Comparison of ENCODE assay signal across 24 cellular contexts in the genomic region with DNA sequence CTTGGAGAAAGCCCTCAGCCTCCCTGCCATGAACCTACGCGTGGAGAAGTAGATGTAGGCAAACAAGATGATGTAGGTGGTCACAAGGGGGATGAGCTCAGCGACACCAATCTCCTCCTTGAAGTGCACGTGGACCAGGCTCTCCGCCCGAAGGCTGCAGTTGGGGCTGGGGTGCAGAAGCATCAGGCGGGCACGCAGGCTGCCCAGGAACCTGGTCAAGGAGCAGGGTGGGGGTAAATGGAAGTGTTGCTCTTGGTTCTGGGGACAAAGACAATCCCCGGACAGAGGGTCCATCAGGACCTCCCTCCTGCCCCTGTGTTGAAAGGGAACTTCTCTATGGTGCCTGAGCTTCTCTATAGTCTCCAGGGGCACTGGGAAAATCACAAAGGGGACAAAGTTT.
"Had no signal": no experiment of that assay in that cellular context is flagged by ENCODE, and none has a peak within 500 bp of the region (broad histone marks: within the 10 kb centered on the region; RNA-seq: fewer than 3 reads in every experiment).

No MANE protein-coding gene starts in this region.

- H3K27ac ChIP-seq: gastroesophageal sphincter, heart right ventricle, lower lobe of right lung, right atrium auricular region, SK-N-MC, suprapubic skin had no signal

- DNase-seq: activated B cell treated with CpG ODN at 0.5 μM for 24 hours; activated CD4-positive, alpha-beta memory T cell treated with anti-CD3 and anti-CD28 coated beads, Interleukin-2, amount 10 ng/mL, durations not matched to agents 7 days and 5 days; activated CD4-positive, alpha-beta T cell treated with anti-CD3 and anti-CD28 coated beads for 48 hours; activated CD8-positive, alpha-beta memory T cell treated with anti-CD3 and anti-CD28 coated beads, Interleukin-2, amount 10 ng/mL, durations not matched to agents 7 days and 5 days; activated naive CD4-positive, alpha-beta T cell treated with anti-CD3 and anti-CD28 coated beads for 36 hours; activated naive CD8-positive, alpha-beta T cell treated with anti-CD3 and anti-CD28 coated beads, Interleukin-2, amount 50 U/mL, for 24 hours; anterior cingulate cortex; central memory CD4-positive, alpha-beta T cell; heart right ventricle; lower lobe of right lung; stimulated activated CD4-positive, alpha-beta T cell treated with anti-CD3 and anti-CD28 coated beads, Interleukin-15, amount 100 ng/mL, for 24 hours; stimulated activated CD4-positive, alpha-beta T cell treated with anti-CD3 and anti-CD28 coated beads, Interleukin-2, amount 100 ng/mL, for 48 hours; stimulated activated naive CD8-positive, alpha-beta T cell treated with anti-CD3 and anti-CD28 coated beads, Interleukin-15, amount 100 ng/mL, for 72 hours; T-cell; T-helper 9 cell; trophoblast cell had no signal

- H3K4me3 ChIP-seq: gastroesophageal sphincter, heart right ventricle, lower lobe of right lung, prostate gland, right atrium auricular region, SK-N-MC, skin epidermis, suprapubic skin had no signal

- H3K27ac Mint-ChIP-seq: activated B cell treated with CpG ODN at 0.5 μM for 24 hours; activated CD4-positive, alpha-beta memory T cell treated with anti-CD3 and anti-CD28 coated beads, Interleukin-2, amount 10 ng/mL, durations not matched to agents 7 days and 5 days; activated CD8-positive, alpha-beta memory T cell treated with anti-CD3 and anti-CD28 coated beads, Interleukin-2, amount 10 ng/mL, durations not matched to agents 7 days and 5 days; activated naive CD4-positive, alpha-beta T cell treated with anti-CD3 and anti-CD28 coated beads for 36 hours; activated naive CD8-positive, alpha-beta T cell treated with anti-CD3 and anti-CD28 coated beads, Interleukin-2, amount 50 U/mL, for 24 hours; activated T-helper 2 cell treated with anti-CD3 and anti-CD28 coated beads, Interferon-gamma antibody, Interleukin-2, Interleukin-4, amounts not matched to agents 10 μg/mL and 5 μg/mL and 100 μg/mL, durations not matched to agents 14 hours and 24 hours and 36 hours; brain; T-cell had no signal

- H3K4me3 Mint-ChIP-seq: activated B cell treated with CpG ODN at 0.5 μM for 24 hours; activated CD4-positive, alpha-beta memory T cell treated with anti-CD3 and anti-CD28 coated beads, Interleukin-2, amount 10 ng/mL, durations not matched to agents 7 days and 5 days; activated CD8-positive, alpha-beta memory T cell treated with anti-CD3 and anti-CD28 coated beads, Interleukin-2, amount 10 ng/mL, durations not matched to agents 7 days and 5 days; activated naive CD4-positive, alpha-beta T cell treated with anti-CD3 and anti-CD28 coated beads for 36 hours; activated naive CD8-positive, alpha-beta T cell treated with anti-CD3 and anti-CD28 coated beads, Interleukin-2, amount 50 U/mL, for 24 hours; brain; stimulated activated naive CD8-positive, alpha-beta T cell treated with anti-CD3 and anti-CD28 coated beads, Interleukin-15, amount 100 ng/mL, for 72 hours; T-cell had no signal

- H3K36me3 ChIP-seq: prostate gland had no signal

- H3K9me3 Mint-ChIP-seq: activated B cell treated with CpG ODN at 0.5 μM for 24 hours; activated CD4-positive, alpha-beta memory T cell treated with anti-CD3 and anti-CD28 coated beads, Interleukin-2, amount 10 ng/mL, durations not matched to agents 7 days and 5 days; activated naive CD4-positive, alpha-beta T cell treated with anti-CD3 and anti-CD28 coated beads for 36 hours; activated naive CD8-positive, alpha-beta T cell treated with anti-CD3 and anti-CD28 coated beads, Interleukin-2, amount 50 U/mL, for 24 hours; activated T-helper 2 cell treated with anti-CD3 and anti-CD28 coated beads, Interferon-gamma antibody, Interleukin-2, Interleukin-4, amounts not matched to agents 10 μg/mL and 5 μg/mL and 100 μg/mL, durations not matched to agents 14 hours and 24 hours and 36 hours; brain; stimulated activated naive CD8-positive, alpha-beta T cell treated with anti-CD3 and anti-CD28 coated beads, Interleukin-15, amount 100 ng/mL, for 72 hours; T-cell had no signal

- H3K27me3 ChIP-seq: gastroesophageal sphincter, heart right ventricle, right atrium auricular region, suprapubic skin had no signal

- ATAC-seq: activated CD8-positive, alpha-beta memory T cell treated with anti-CD3 and anti-CD28 coated beads, Interleukin-2, amount 10 ng/mL, durations not matched to agents 7 days and 5 days; activated naive CD8-positive, alpha-beta T cell treated with anti-CD3 and anti-CD28 coated beads, Interleukin-2, amount 50 U/mL, for 24 hours; gastroesophageal sphincter; heart right ventricle; lower lobe of right lung; stimulated activated naive CD8-positive, alpha-beta T cell treated with anti-CD3 and anti-CD28 coated beads, Interleukin-15, amount 100 ng/mL, for 72 hours; T-cell had no signal

- H3K27me3 Mint-ChIP-seq: activated B cell treated with CpG ODN at 0.5 μM for 24 hours; activated CD4-positive, alpha-beta memory T cell treated with anti-CD3 and anti-CD28 coated beads, Interleukin-2, amount 10 ng/mL, durations not matched to agents 7 days and 5 days; activated CD8-positive, alpha-beta memory T cell treated with anti-CD3 and anti-CD28 coated beads, Interleukin-2, amount 10 ng/mL, durations not matched to agents 7 days and 5 days; activated naive CD8-positive, alpha-beta T cell treated with anti-CD3 and anti-CD28 coated beads, Interleukin-2, amount 50 U/mL, for 24 hours; brain; stimulated activated naive CD8-positive, alpha-beta T cell treated with anti-CD3 and anti-CD28 coated beads, Interleukin-15, amount 100 ng/mL, for 72 hours; T-cell had no signal

- H3K9me3 ChIP-seq: gastroesophageal sphincter, heart right ventricle, lower lobe of right lung, prostate gland, right atrium auricular region, suprapubic skin had no signal
